In the genomic region with DNA sequence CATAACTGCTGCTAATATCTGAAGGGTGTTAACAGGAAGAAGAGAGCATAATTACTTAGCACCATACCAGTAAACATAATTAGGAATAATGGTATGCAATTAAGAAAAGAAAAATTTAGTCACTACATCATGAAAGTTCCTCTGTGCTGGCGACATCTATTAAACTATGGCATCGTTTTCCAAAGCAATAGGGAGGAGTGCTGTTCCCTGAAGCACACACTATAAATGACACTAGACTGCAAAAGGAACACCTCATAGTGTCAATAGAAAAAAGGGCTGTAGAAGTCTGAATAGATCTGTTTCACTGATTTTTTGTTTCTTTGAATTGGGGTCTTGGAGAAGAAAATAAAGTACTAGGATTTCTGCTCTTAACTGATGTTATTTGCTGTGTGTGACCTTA, we compare ENCODE assay signal across 26 cellular contexts.
"Had no signal": no experiment of that assay in that cellular context is flagged by ENCODE, and none has a peak within 500 bp of the region (broad histone marks: within the 10 kb centered on the region; RNA-seq: fewer than 3 reads in every experiment).

No MANE protein-coding gene starts in this region.

- H3K4me1 Mint-ChIP-seq: activated CD4-positive, alpha-beta memory T cell treated with anti-CD3 and anti-CD28 coated beads, Interleukin-2, amount 10 ng/mL, durations not matched to agents 7 days and 5 days; activated CD4-positive, alpha-beta T cell treated with anti-CD3 and anti-CD28 coated beads, Interleukin-2, amount 10 ng/mL, durations not matched to agents 7 days and 5 days had no signal

- H3K27ac ChIP-seq: KMS-11, Peyer's patch, RWPE1 had no signal

- H3K27ac Mint-ChIP-seq: activated CD4-positive, alpha-beta memory T cell treated with anti-CD3 and anti-CD28 coated beads, Interleukin-2, amount 10 ng/mL, durations not matched to agents 7 days and 5 days; activated CD4-positive, alpha-beta T cell treated with anti-CD3 and anti-CD28 coated beads, Interleukin-2, amount 10 ng/mL, durations not matched to agents 7 days and 5 days; activated naive CD4-positive, alpha-beta T cell treated with anti-CD3 and anti-CD28 coated beads for 36 hours; activated naive CD8-positive, alpha-beta T cell; activated T-helper 17 cell treated with anti-CD3 and anti-CD28 coated beads, Interleukin-2, amount 50 U/mL, for 72 hours; T-helper 17 cell; WTC11 had no signal

- ATAC-seq: activated T-helper 17 cell treated with anti-CD3 and anti-CD28 coated beads, Interleukin-2, amount 50 U/mL, for 72 hours; T-helper 17 cell; WTC11 had no signal

- H3K36me3 Mint-ChIP-seq: brain, WTC11 had no signal

- H3K4me3 Mint-ChIP-seq: activated CD4-positive, alpha-beta memory T cell treated with anti-CD3 and anti-CD28 coated beads, Interleukin-2, amount 10 ng/mL, durations not matched to agents 7 days and 5 days; activated CD4-positive, alpha-beta T cell treated with anti-CD3 and anti-CD28 coated beads, Interleukin-2, amount 10 ng/mL, durations not matched to agents 7 days and 5 days; activated naive CD4-positive, alpha-beta T cell treated with anti-CD3 and anti-CD28 coated beads for 36 hours; activated naive CD8-positive, alpha-beta T cell; activated T-helper 17 cell treated with anti-CD3 and anti-CD28 coated beads, Interleukin-2, amount 50 U/mL, for 72 hours; brain; T-helper 17 cell; WTC11 had no signal

- H3K4me1 ChIP-seq: Peyer's patch had no signal

- H3K27me3 Mint-ChIP-seq: activated CD4-positive, alpha-beta memory T cell treated with anti-CD3 and anti-CD28 coated beads, Interleukin-2, amount 10 ng/mL, durations not matched to agents 7 days and 5 days; activated CD4-positive, alpha-beta T cell treated with anti-CD3 and anti-CD28 coated beads, Interleukin-2, amount 10 ng/mL, durations not matched to agents 7 days and 5 days; activated naive CD8-positive, alpha-beta T cell; activated T-helper 17 cell treated with anti-CD3 and anti-CD28 coated beads, Interleukin-2, amount 50 U/mL, for 72 hours; brain; T-helper 17 cell had no signal

- H3K27me3 ChIP-seq: Peyer's patch had no signal

- H3K4me3 ChIP-seq: Peyer's patch had no signal

- H3K36me3 ChIP-seq: Peyer's patch had no signal

- DNase-seq: activated CD4-positive, alpha-beta memory T cell treated with anti-CD3 and anti-CD28 coated beads, Interleukin-2, amount 10 ng/mL, durations not matched to agents 7 days and 5 days; activated CD4-positive, alpha-beta T cell treated with anti-CD3 and anti-CD28 coated beads, Interleukin-2, amount 10 ng/mL, durations not matched to agents 7 days and 5 days; activated CD4-positive, CD25-positive, alpha-beta regulatory T cell treated with anti-CD3 and anti-CD28 coated beads, Interleukin-2, amount 50 U/mL, for 72 hours; activated gamma-delta T cell; activated naive CD4-positive, alpha-beta T cell treated with anti-CD3 and anti-CD28 coated beads for 36 hours; activated T-cell treated with anti-CD3 and anti-CD28 coated beads for 4 hours; activated T-cell treated with anti-CD3 and anti-CD28 coated beads, Interleukin-2, amount 50 U/mL, for 48 hours; amygdala; NCI-H1092; NCI-H1930; NCI-H2107; NCI-H2171 treated with DMSO at 0.1 percent for 48 hours; NCI-H345; NCI-H510A; NCI-H526 treated with DMSO at 0.1 percent for 48 hours; NK-92 treated with Interleukin-12 subunit alpha and Interleukin-12 subunit beta, amount 100 ng/mL, for 24 hours; Peyer's patch; SHP77 treated with DMSO at 0.1 percent for 48 hours; T-helper 17 cell; T-helper 9 cell had no signal

- H3K9me3 ChIP-seq: Peyer's patch had no signal

- H3K9me3 Mint-ChIP-seq: activated CD4-positive, alpha-beta memory T cell treated with anti-CD3 and anti-CD28 coated beads, Interleukin-2, amount 10 ng/mL, durations not matched to agents 7 days and 5 days; activated naive CD4-positive, alpha-beta T cell treated with anti-CD3 and anti-CD28 coated beads for 36 hours; activated T-helper 17 cell treated with anti-CD3 and anti-CD28 coated beads, Interleukin-2, amount 50 U/mL, for 72 hours had no signal
